8 cellular contexts compared by ENCODE assay signal in the genomic region with DNA sequence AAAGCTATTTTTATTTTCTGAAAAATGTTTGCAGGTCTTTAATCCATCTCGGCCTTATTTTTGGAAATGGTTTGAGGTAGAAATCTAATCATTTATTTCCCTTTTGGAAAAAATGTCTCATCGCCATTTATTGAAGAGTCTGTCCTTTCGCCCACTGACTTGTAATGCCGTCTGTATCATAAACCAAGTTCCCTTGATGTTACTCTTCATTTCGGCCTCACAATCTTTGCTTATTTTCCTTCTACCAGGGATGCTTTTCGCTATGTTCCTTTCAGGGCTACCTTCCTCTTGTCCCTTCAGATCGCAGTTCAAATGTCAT. TPM values are rescaled to one million over a fixed set of nuclear protein-coding genes. Genes with fewer than 3 reads are reported as not detected.
DNase-seq lines count a peak whose midpoint lies in the region; ATAC-seq, FAIRE-seq and TF ChIP-seq lines count a peak whose summit lies in the region.

No MANE protein-coding gene starts in this region.

- H3K9me3 ChIP-seq in GM12878 (replicated peaks; ENCODE audit: control insufficient read depth, insufficient read depth, low read length), result no peaks in the 10 kb centered on the region
- H3K9me3 ChIP-seq in left lung, result no peaks in the 10 kb centered on the region
- H3K9me3 ChIP-seq in testis, result no peaks in the 10 kb centered on the region

- in situ Hi-C loops in GM12878 (cut with MboI), result no loop called here

- peak overlapping the region; percentile 93 for H3K27ac ChIP-seq in GM12878 (ENCODE audit: control insufficient read depth, insufficient read depth)
- H3K27ac ChIP-seq in left lung, result peak overlapping the region; percentile 91 to 92
- peak overlapping the region; percentile 94 to 97 for H3K27ac ChIP-seq in testis

- FAIRE-seq in GM12878 (lab: Jason Lieb, UNC), result peak; percentile 7
- no peak for FAIRE-seq in GM12891 (lab: Jason Lieb, UNC)

- peaks cover 50% of the 10 kb centered on the region for H3K79me2 ChIP-seq in GM12878 (ENCODE audit: control insufficient read depth, insufficient read depth, low read length)

- no peak for TF ChIP-seq EP300 in GM12878 (IDR thresholded peaks at IDR 0.05; ENCODE audit: borderline replicate concordance in 1 of 2, control insufficient read depth in 1 of 2, low read depth in 2 of 2, low read length in 2 of 2)

- no peak for TF ChIP-seq POLR2A in GM12878 (IDR thresholded peaks at IDR 0.05; ENCODE audit: low read depth, low read length)
- TF ChIP-seq POLR2A in testis (IDR thresholded peaks at IDR 0.05), result no peak
- TF ChIP-seq POLR2A in GM12891 (IDR thresholded peaks at IDR 0.05; ENCODE audit: low read depth, low read length), result no peak

- H3K9ac ChIP-seq in GM12878 (ENCODE audit: control insufficient read depth, insufficient read depth, low read length), result peak overlapping the region; percentile 93

- peaks cover 5% of the 10 kb centered on the region; the same call in 1 of the 2 replicates for H4K20me1 ChIP-seq in GM12878 (ENCODE audit: control insufficient read depth, insufficient read depth)

- no peak for TF ChIP-seq CTCF in HFF-Myc (IDR thresholded peaks at IDR 0.05; ENCODE audit: low read depth, low read length, missing control alignments)
- no peak for TF ChIP-seq CTCF in GM12878 (IDR thresholded peaks at IDR 0.05 in 2 of 3, conservative IDR thresholded peaks at IDR 0.05 in 1 of 3; ENCODE audit: control insufficient read depth in 2 of 3, extremely low read depth in 1 of 3, insufficient read depth in 1 of 3, low read depth in 3 of 3, low read length in 3 of 3)
- TF ChIP-seq CTCF in left lung (IDR thresholded peaks at IDR 0.05), result no peak
- TF ChIP-seq CTCF in testis (IDR thresholded peaks at IDR 0.05), result no peak

- no peaks in the 10 kb centered on the region for H3K4me1 ChIP-seq in GM12878 (ENCODE audit: control insufficient read depth, insufficient read depth, low read length)
- H3K4me1 ChIP-seq in left lung, result peaks cover 25 to 42% of the 10 kb centered on the region in 2 donors
- H3K4me1 ChIP-seq in testis, result peaks cover 23% of the 10 kb centered on the region

- H3K27me3 ChIP-seq in GM12878 (replicated peaks in 1 of 2; ENCODE audit: control insufficient read depth in 2 of 2, insufficient read depth in 2 of 2, low read length in 1 of 2) (no peaks in the 10 kb centered on the region), left lung (no peaks in the 10 kb centered on the region), testis (no peaks in the 10 kb centered on the region)

- BruUV-seq in GM12878 (replicated peaks; lab: Mats Ljungman, UMichigan), result TSS peak; percentile 98

- SMC1A ChIA-PET in GM12878 (lab: Charles Lee; ENCODE audit: uncharacterized antibody, unreplicated experiment), result interaction anchor here (0.8 to 7.0 kb wide), 3 partner anchors 26 to 182 kb away, joined by 3 to 66 read pairs (median 4); no protein-coding TSS in a partner anchor

- RAD21 ChIA-PET in GM12878 (lab: Charles Lee; ENCODE audit: unreplicated experiment), result interaction anchor here (1.9 kb wide), 1 partner anchor 178 kb away, joined by 8 read pairs; no protein-coding TSS in a partner anchor

- no peak for TF ChIP-seq RAD21 in GM12878 (IDR thresholded peaks at IDR 0.05; ENCODE audit: insufficient read depth, low read depth, low read length)

- H2AFZ ChIP-seq in GM12878 (ENCODE audit: control insufficient read depth, low read depth, low read length), result peak overlapping the region; percentile 100

- DNase-seq in HFF-Myc (ENCODE audit: extremely low read depth, low read depth), result no peak
- no peak for DNase-seq in GM12878 (ENCODE audit: low read depth, low spot score)
- DNase-seq in left lung, result no peak
- DNase-seq in testis, result no peak
- DNase-seq in GM12891 (ENCODE audit: insufficient read length, low spot score), result no peak
- DNase-seq in foreskin melanocyte, result no peak

- WGBS in GM12878 (ENCODE audit: insufficient coverage, insufficient replicate concordance, low lambda C conversion rate, missing lambda C conversion rate), result under 1% methylated on average over 7 of the region's 7 CpGs
- WGBS in testis, 2 donors, result 22 to 28% methylated on average over 7 of the region's 7 CpGs

- POLR2A ChIA-PET in GM12878 (lab: Charles Lee), result interaction anchor here (0.6 to 1.4 kb wide), 2 partner anchors 25 to 240 kb away, joined by 3 to 9 read pairs; no protein-coding TSS in a partner anchor

- CTCF ChIA-PET in GM12878 (lab: Yijun Ruan, JAX), result interaction anchor here (1.0 to 3.8 kb wide), 4 partner anchors 8 to 242 kb away, joined by 3 to 27 read pairs (median 9); no protein-coding TSS in a partner anchor

- H3K4me3 ChIP-seq in HFF-Myc (replicated peaks; ENCODE audit: low read depth, low read length) (peak overlapping the region; percentile 92), GM12878 (peak overlapping the region; percentile 97), left lung (peak overlapping the region; percentile 80 to 85), testis (peak overlapping the region; percentile 94 to 100)

- no peaks in the 10 kb centered on the region for H3K36me3 ChIP-seq in GM12878 (ENCODE audit: control insufficient read depth in 2 of 2, insufficient read depth in 2 of 2, low read length in 1 of 2)
- no peaks in the 10 kb centered on the region for H3K36me3 ChIP-seq in left lung
- no peaks in the 10 kb centered on the region for H3K36me3 ChIP-seq in testis (ENCODE audit: low read depth, missing control alignments)

- peak overlapping the region; percentile 84 for H3K4me2 ChIP-seq in GM12878 (ENCODE audit: control insufficient read depth, insufficient read depth)

- intact Hi-C loops in GM12878 (cut with micrococcal nuclease; ENCODE audit: unreplicated experiment) (loop anchor here (2.0 kb wide), 3 partner anchors 26 to 152 kb away; a partner anchor contains a TSS), left lung (cut with DNase I) (no loop called here), testis (cut with DNase I; ENCODE audit: low total_unique reads) (no loop called here)

- ATAC-seq in GM12878, result no peak
- no peak for ATAC-seq in left lung
- no peak for ATAC-seq in GM18909 (IDR thresholded peaks at IDR 0.05; ENCODE audit: poor library complexity, unreplicated experiment)
- ATAC-seq in GM21723 (IDR thresholded peaks at IDR 0.05; ENCODE audit: unreplicated experiment), result no peak

TF ChIP-seq in GM12878, 131 proteins besides CTCF, POLR2A, EP300 and RAD21:
- TF ChIP-seq, protein P1, sequence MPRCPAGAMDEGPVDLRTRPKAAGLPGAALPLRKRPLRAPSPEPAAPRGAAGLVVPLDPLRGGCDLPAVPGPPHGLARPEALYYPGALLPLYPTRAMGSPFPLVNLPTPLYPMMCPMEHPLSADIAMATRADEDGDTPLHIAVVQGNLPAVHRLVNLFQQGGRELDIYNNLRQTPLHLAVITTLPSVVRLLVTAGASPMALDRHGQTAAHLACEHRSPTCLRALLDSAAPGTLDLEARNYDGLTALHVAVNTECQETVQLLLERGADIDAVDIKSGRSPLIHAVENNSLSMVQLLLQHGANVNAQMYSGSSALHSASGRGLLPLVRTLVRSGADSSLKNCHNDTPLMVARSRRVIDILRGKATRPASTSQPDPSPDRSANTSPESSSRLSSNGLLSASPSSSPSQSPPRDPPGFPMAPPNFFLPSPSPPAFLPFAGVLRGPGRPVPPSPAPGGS (IDR thresholded peaks at IDR 0.05; ENCODE audit: borderline replicate concordance, insufficient read depth, low read depth, low read length, poor library complexity, severe bottlenecking), result no peak

TF ChIP-seq in GM12891, 5 proteins besides CTCF, POLR2A, EP300 and RAD21:
- TF ChIP-seq SPI1 (IDR thresholded peaks at IDR 0.05; ENCODE audit: low read depth, low read length) (no peak), TAF1 (IDR thresholded peaks at IDR 0.05; ENCODE audit: low read depth, low read length) (no peak), PAX5 (IDR thresholded peaks at IDR 0.05; ENCODE audit: insufficient read depth, low read length, severe bottlenecking) (no peak), POU2F2 (IDR thresholded peaks at IDR 0.05; ENCODE audit: low read depth, low read length) (no peak), POLR2AphosphoS5 (IDR thresholded peaks at IDR 0.05; ENCODE audit: low read depth, low read length) (no peak)
TF ChIP-seq in GM12891: peak in this region for 0.

RNA-seq across cellular contexts. Expression of a gene that starts 0.4 kb away (rescaled TPM):
- 99.1 and 105 TPM in 2 replicates for total RNA-seq in GM12878 (2013; cell fraction: nucleolus; rRNA removed)
- total RNA-seq in GM12878 (2014; rRNA removed) (10.3 and 12.1 TPM in 2 replicates), GM12878 (2014; rRNA removed; fragmentation: Illumina TruSeq; extraction: Trizol) (18.2 and 18.7 TPM in 2 replicates), GM12878 (2021) (12.0 and 12.5 TPM in 2 replicates), left lung (10 to 100 TPM; 11.2 to 12.7 TPM), testis (10 to 100 TPM; 27.2 to 28.4 TPM)
- polyA plus RNA-seq in GM12878 (2011; ENCODE audit: low read depth), result 3.8 TPM
- polyA plus RNA-seq in GM12878 (2011; rRNA removed) (19.8 and 30.8 TPM in 2 replicates), GM12878 (2014; fragmentation: Illumina TruSeq; extraction: Trizol) (11.2 and 14.6 TPM in 2 replicates), GM12878 (2014; fragmentation: Nextera tagmentation; extraction: Ambion mirVana) (1 to 10 TPM; 2.0 to 3.6 TPM), GM12878 (2014; rRNA removed) (5.6 and 7.0 TPM in 2 replicates), GM12878 (2016; fragmentation: Nextera tagmentation; extraction: Ambion mirVana) (1 to 10 TPM; 6.7 to 7.0 TPM), testis (ENCODE audit: insufficient read depth, low read depth, low replicate concordance) (16.4 TPM)
- 6.8 and 9.0 TPM in 2 replicates for polyA plus RNA-seq in GM12878 (2011; cell fraction: cytosol; rRNA removed)
- 15.6 and 21.8 TPM in 2 replicates for polyA plus RNA-seq in GM12878 (2011; cell fraction: nucleus; rRNA removed)
- 5.4 and 15.6 TPM in 2 replicates for polyA plus RNA-seq in GM12878 (2012)
- polyA minus RNA-seq in GM12878 (2011; rRNA and poly(A)+ RNA removed), result 24.3 and 39.9 TPM in 2 replicates
- polyA minus RNA-seq in GM12878 (2011; cell fraction: cytosol; rRNA and poly(A)+ RNA removed), result 13.6 and 14.0 TPM in 2 replicates
- polyA minus RNA-seq in GM12878 (2011; cell fraction: nucleus; rRNA and poly(A)+ RNA removed), result 15.7 and 16.9 TPM in 2 replicates
- polyA plus RNA-seq in GM12891 (2012; ENCODE audit: low read depth, missing spikeins), result 8.1 TPM
